1 cellular context compared by ENCODE assay signal in the genomic region with DNA sequence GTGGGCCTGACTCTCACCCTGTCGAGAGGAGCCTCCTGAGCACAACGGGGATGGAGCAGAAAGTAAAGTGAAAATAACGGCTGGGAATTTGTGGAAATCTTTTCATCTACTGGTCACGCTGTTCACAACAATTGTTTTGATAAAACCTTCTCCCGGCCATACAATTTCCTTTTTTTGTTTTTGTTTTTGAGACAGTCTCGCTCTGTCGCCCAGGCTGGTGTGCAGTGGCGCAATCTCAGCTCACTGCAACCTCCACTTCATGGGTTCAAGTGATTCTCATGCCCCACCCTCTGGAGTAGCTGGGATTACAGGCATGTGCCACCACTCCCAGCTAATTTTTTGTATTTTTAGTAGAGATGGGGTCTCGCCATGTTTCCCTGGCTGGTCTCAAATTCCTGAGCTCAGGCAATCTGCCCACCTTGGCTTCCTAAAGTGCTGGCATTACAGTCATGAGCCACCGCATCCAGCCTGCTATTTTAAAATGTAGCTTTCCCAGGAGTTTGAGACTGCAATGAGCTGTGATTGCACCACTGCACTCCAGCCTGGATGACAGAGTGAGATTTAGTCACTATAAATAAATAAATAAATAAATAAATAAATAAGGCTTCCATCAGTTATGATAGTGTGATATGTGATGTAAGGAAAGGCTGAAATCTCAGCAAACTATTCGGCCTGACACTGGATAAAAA.
TF ChIP-seq lines count a peak whose summit lies in the region.

No MANE protein-coding gene starts in this region.

TF ChIP-seq in IMR-90, 13 proteins besides CTCF, POLR2A, EP300 and RAD21:
- TF ChIP-seq MXI1 (IDR thresholded peaks at IDR 0.05; ENCODE audit: borderline replicate concordance, low read depth, low read length): no peak
- TF ChIP-seq RFX5 (IDR thresholded peaks at IDR 0.05; ENCODE audit: low read depth, low read length): no peak
- TF ChIP-seq RCOR1 (IDR thresholded peaks at IDR 0.05; ENCODE audit: insufficient replicate concordance, low read length): no peak
- TF ChIP-seq MAFK (IDR thresholded peaks at IDR 0.05; ENCODE audit: low read depth, low read length): no peak
- no peak for TF ChIP-seq MAZ (IDR thresholded peaks at IDR 0.05; ENCODE audit: borderline replicate concordance, low read depth, low read length)
- no peak for TF ChIP-seq BHLHE40 (IDR thresholded peaks at IDR 0.05; ENCODE audit: low read depth, low read length)
- no peak for TF ChIP-seq CHD1 (IDR thresholded peaks at IDR 0.05; ENCODE audit: low read depth, low read length)
- TF ChIP-seq, protein P1, sequence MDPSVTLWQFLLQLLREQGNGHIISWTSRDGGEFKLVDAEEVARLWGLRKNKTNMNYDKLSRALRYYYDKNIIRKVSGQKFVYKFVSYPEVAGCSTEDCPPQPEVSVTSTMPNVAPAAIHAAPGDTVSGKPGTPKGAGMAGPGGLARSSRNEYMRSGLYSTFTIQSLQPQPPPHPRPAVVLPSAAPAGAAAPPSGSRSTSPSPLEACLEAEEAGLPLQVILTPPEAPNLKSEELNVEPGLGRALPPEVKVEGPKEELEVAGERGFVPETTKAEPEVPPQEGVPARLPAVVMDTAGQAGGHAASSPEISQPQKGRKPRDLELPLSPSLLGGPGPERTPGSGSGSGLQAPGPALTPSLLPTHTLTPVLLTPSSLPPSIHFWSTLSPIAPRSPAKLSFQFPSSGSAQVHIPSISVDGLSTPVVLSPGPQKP (IDR thresholded peaks at IDR 0.05; ENCODE audit: borderline replicate concordance, low read depth, low read length): no peak
- TF ChIP-seq, protein P2, sequence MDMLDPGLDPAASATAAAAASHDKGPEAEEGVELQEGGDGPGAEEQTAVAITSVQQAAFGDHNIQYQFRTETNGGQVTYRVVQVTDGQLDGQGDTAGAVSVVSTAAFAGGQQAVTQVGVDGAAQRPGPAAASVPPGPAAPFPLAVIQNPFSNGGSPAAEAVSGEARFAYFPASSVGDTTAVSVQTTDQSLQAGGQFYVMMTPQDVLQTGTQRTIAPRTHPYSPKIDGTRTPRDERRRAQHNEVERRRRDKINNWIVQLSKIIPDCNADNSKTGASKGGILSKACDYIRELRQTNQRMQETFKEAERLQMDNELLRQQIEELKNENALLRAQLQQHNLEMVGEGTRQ (IDR thresholded peaks at IDR 0.05; ENCODE audit: low read depth, low read length): no peak
